8 cellular contexts compared by ENCODE assay signal in genomic region chr1:66271216-66271903, GRCh38.
DNase-seq lines count a peak whose midpoint lies in the region; ATAC-seq and TF ChIP-seq lines count a peak whose summit lies in the region.

No MANE protein-coding gene starts in this region.

- H3K27me3 ChIP-seq in testis = no peaks in the 10 kb centered on the region

- H3K9me3 ChIP-seq in testis = no peaks in the 10 kb centered on the region

- H3K4me3 ChIP-seq in GM12865 (ENCODE audit: low read depth, low read length) (no peak overlapping the region), testis (no peak overlapping the region)

- peak overlapping the region; percentile 46 for H3K4me3 Mint-ChIP-seq in activated CD4-positive, alpha-beta T cell treated with anti-CD3 and anti-CD28 coated beads, Interleukin-2, amount 10 ng/mL, durations not matched to agents 7 days and 5 days

- peaks cover 6% of the 10 kb centered on the region for H3K36me3 Mint-ChIP-seq in activated CD4-positive, alpha-beta T cell treated with anti-CD3 and anti-CD28 coated beads, Interleukin-2, amount 10 ng/mL, durations not matched to agents 7 days and 5 days (ENCODE audit: low read depth)

- H3K27me3 Mint-ChIP-seq in activated CD4-positive, alpha-beta T cell treated with anti-CD3 and anti-CD28 coated beads, Interleukin-2, amount 10 ng/mL, durations not matched to agents 7 days and 5 days = no peaks in the 10 kb centered on the region

- peak overlapping the region; percentile 82 for H3K27ac Mint-ChIP-seq in activated CD4-positive, alpha-beta T cell treated with anti-CD3 and anti-CD28 coated beads, Interleukin-2, amount 10 ng/mL, durations not matched to agents 7 days and 5 days

- CTCF ChIA-PET in activated CD4-positive, alpha-beta T cell treated with anti-CD3 and anti-CD28 coated beads, Interleukin-2, amount 10 ng/mL, durations not matched to agents 7 days and 5 days (lab: Charles Lee) = interaction anchor here (0.9 to 1.4 kb wide), 2 partner anchors 11 to 60 kb away, joined by 3 to 5 read pairs; no protein-coding TSS in a partner anchor

- DNase-seq in GM12865 (ENCODE audit: low read depth) (peak; percentile 68), NCI-H1436 (lab: John Stamatoyannopoulos, UW) (peak; percentile 89), fibroblast of gingiva (ENCODE audit: low read depth) (peak; percentile 98), myocyte (ENCODE audit: low read depth) (peak; percentile 92), testis (peak; percentile 93)
- peak; percentile 34 for DNase-seq in activated CD4-positive, alpha-beta T cell treated with anti-CD3 and anti-CD28 coated beads, Interleukin-2, amount 10 ng/mL, durations not matched to agents 7 days and 5 days
- DNase-seq in NK-92 treated with Interleukin-12 subunit alpha and Interleukin-12 subunit beta, amount 100 ng/mL, for 24 hours (lab: John Stamatoyannopoulos, UW) = no peak

- H3K9me3 Mint-ChIP-seq in activated CD4-positive, alpha-beta T cell treated with anti-CD3 and anti-CD28 coated beads, Interleukin-2, amount 10 ng/mL, durations not matched to agents 7 days and 5 days = peaks cover 4% of the 10 kb centered on the region

- peaks cover 42% of the 10 kb centered on the region for H3K4me1 ChIP-seq in testis

- no peaks in the 10 kb centered on the region for H3K36me3 ChIP-seq in testis (ENCODE audit: low read depth, missing control alignments)

- POLR2A ChIA-PET in activated CD4-positive, alpha-beta T cell treated with anti-CD3 and anti-CD28 coated beads, Interleukin-2, amount 10 ng/mL, durations not matched to agents 7 days and 5 days (lab: Charles Lee) = no interaction called here

- peak overlapping the region; percentile 66 to 90 for H3K27ac ChIP-seq in testis

- ATAC-seq in HG02642 (IDR thresholded peaks at IDR 0.05; ENCODE audit: poor library complexity, unreplicated experiment) = no peak

- 28 to 38% methylated on average over 8 of the region's 8 CpGs for WGBS in testis, 2 donors

- H3K4me1 Mint-ChIP-seq in activated CD4-positive, alpha-beta T cell treated with anti-CD3 and anti-CD28 coated beads, Interleukin-2, amount 10 ng/mL, durations not matched to agents 7 days and 5 days = peaks cover 70% of the 10 kb centered on the region

- no peak for TF ChIP-seq POLR2A in testis (IDR thresholded peaks at IDR 0.05)

- TF ChIP-seq CTCF in GM12865 (IDR thresholded peaks at IDR 0.05; ENCODE audit: insufficient read depth, low read depth, low read length, missing control alignments) (no peak), testis (IDR thresholded peaks at IDR 0.05) (no peak)

- intact Hi-C loops in testis (cut with DNase I; ENCODE audit: low total_unique reads) = no loop called here
